12 cellular contexts compared by ENCODE assay signal in genomic region chr11:11567862-11568650, GRCh38. TPM values are rescaled to one million over a fixed set of nuclear protein-coding genes. Genes with fewer than 3 reads are reported as not detected.
DNase-seq lines count a peak whose midpoint lies in the region; ATAC-seq and TF ChIP-seq lines count a peak whose summit lies in the region.
"Had no signal": no experiment of that assay in that cellular context is flagged by ENCODE, and none has a peak within 500 bp of the region (broad histone marks: within the 10 kb centered on the region; RNA-seq: fewer than 3 reads in every experiment).

No MANE protein-coding gene starts in this region.

- H3K4me3 Mint-ChIP-seq in activated CD4-positive, alpha-beta T cell treated with anti-CD3 and anti-CD28 coated beads for 36 hours = no peak overlapping the region
- no peak overlapping the region for H3K4me3 Mint-ChIP-seq in activated CD4-positive, alpha-beta T cell treated with anti-CD3 and anti-CD28 coated beads, Interleukin-2, amount 10 ng/mL, durations not matched to agents 7 days and 5 days

- no peaks in the 10 kb centered on the region for H3K9me3 Mint-ChIP-seq in activated CD4-positive, alpha-beta T cell treated with anti-CD3 and anti-CD28 coated beads for 36 hours (ENCODE audit: low read depth)
- H3K9me3 Mint-ChIP-seq in activated CD4-positive, alpha-beta T cell treated with anti-CD3 and anti-CD28 coated beads, Interleukin-2, amount 10 ng/mL, durations not matched to agents 7 days and 5 days = no peaks in the 10 kb centered on the region

- ATAC-seq in activated CD4-positive, alpha-beta T cell treated with anti-CD3 and anti-CD28 coated beads for 36 hours = peak; percentile 59
- no peak for ATAC-seq in GM18868 (IDR thresholded peaks at IDR 0.05; ENCODE audit: unreplicated experiment)

- H3K36me3 ChIP-seq in esophagus (ENCODE audit: control insufficient read depth in 2 of 2, insufficient read depth in 2 of 2, low read length in 1 of 2) (no peaks in the 10 kb centered on the region), testis (ENCODE audit: low read depth, missing control alignments) (no peaks in the 10 kb centered on the region)
- H3K36me3 ChIP-seq: SJCRH30 had no signal

- H3K27ac ChIP-seq in esophagus (ENCODE audit: low read depth in 2 of 2, low read length in 1 of 2) (peak overlapping the region; percentile 7 to 73), testis (no peak overlapping the region)
- H3K27ac ChIP-seq: SJCRH30 had no signal

- peaks cover 5% of the 10 kb centered on the region for H3K27me3 Mint-ChIP-seq in activated CD4-positive, alpha-beta T cell treated with anti-CD3 and anti-CD28 coated beads for 36 hours
- peaks cover 3% of the 10 kb centered on the region for H3K27me3 Mint-ChIP-seq in activated CD4-positive, alpha-beta T cell treated with anti-CD3 and anti-CD28 coated beads, Interleukin-2, amount 10 ng/mL, durations not matched to agents 7 days and 5 days

- H3K4me1 ChIP-seq in esophagus (ENCODE audit: control insufficient read depth in 2 of 2, insufficient read depth in 2 of 2, low read length in 1 of 2) (peaks cover 5 to 14% of the 10 kb centered on the region in 2 donors), testis (peaks cover 9% of the 10 kb centered on the region)
- H3K4me1 ChIP-seq: SJCRH30 had no signal

- peak; percentile 25 for DNase-seq in activated CD4-positive, alpha-beta T cell treated with anti-CD3 and anti-CD28 coated beads for 36 hours
- DNase-seq in activated CD4-positive, alpha-beta T cell treated with anti-CD3 and anti-CD28 coated beads, Interleukin-2, amount 10 ng/mL, durations not matched to agents 7 days and 5 days = no peak
- DNase-seq in NAMALWA (ENCODE audit: low spot score) (peak; percentile 4), DMS 273 treated with DMSO at 0.1 percent for 48 hours (lab: John Stamatoyannopoulos, UW) (no peak), testis (no peak)
- DNase-seq in stimulated activated CD8-positive, alpha-beta memory T cell treated with anti-CD3 and anti-CD28 coated beads, Interleukin-4, amount 100 ng/mL, for 48 hours = peak; percentile 27
- DNase-seq: aorta, H7, NCI-H2171, SJCRH30 had no signal

- TF ChIP-seq CTCF in testis (IDR thresholded peaks at IDR 0.05) = no peak

- H3K9me3 ChIP-seq in esophagus (ENCODE audit: control insufficient read depth in 2 of 2, insufficient read depth in 1 of 2, low read depth in 1 of 2, low read length in 1 of 2) = no peaks in the 10 kb centered on the region
- no peaks in the 10 kb centered on the region for H3K9me3 ChIP-seq in testis
- H3K9me3 ChIP-seq: SJCRH30 had no signal

- CTCF ChIA-PET in activated CD4-positive, alpha-beta T cell treated with anti-CD3 and anti-CD28 coated beads for 36 hours (lab: Charles Lee) = no interaction called here
- CTCF ChIA-PET in activated CD4-positive, alpha-beta T cell treated with anti-CD3 and anti-CD28 coated beads, Interleukin-2, amount 10 ng/mL, durations not matched to agents 7 days and 5 days (lab: Charles Lee) = interaction anchor here (0.9 to 1.5 kb wide), 2 partner anchors 9 to 40 kb away, joined by 3 to 4 read pairs; no protein-coding TSS in a partner anchor

- TF ChIP-seq POLR2A in testis (IDR thresholded peaks at IDR 0.05) = no peak

- H3K4me1 Mint-ChIP-seq in activated CD4-positive, alpha-beta T cell treated with anti-CD3 and anti-CD28 coated beads for 36 hours = peaks cover 7% of the 10 kb centered on the region
- H3K4me1 Mint-ChIP-seq in activated CD4-positive, alpha-beta T cell treated with anti-CD3 and anti-CD28 coated beads, Interleukin-2, amount 10 ng/mL, durations not matched to agents 7 days and 5 days = peaks cover 6% of the 10 kb centered on the region

- H3K4me3 ChIP-seq in esophagus (ENCODE audit: low read depth in 1 of 2, low read length in 2 of 2) (no peak overlapping the region), testis (no peak overlapping the region)
- H3K4me3 ChIP-seq: SJCRH30 had no signal

- POLR2A ChIA-PET in activated CD4-positive, alpha-beta T cell treated with anti-CD3 and anti-CD28 coated beads for 36 hours (lab: Charles Lee) = no interaction called here
- POLR2A ChIA-PET in activated CD4-positive, alpha-beta T cell treated with anti-CD3 and anti-CD28 coated beads, Interleukin-2, amount 10 ng/mL, durations not matched to agents 7 days and 5 days (lab: Charles Lee) = no interaction called here

- H3K36me3 Mint-ChIP-seq in activated CD4-positive, alpha-beta T cell treated with anti-CD3 and anti-CD28 coated beads for 36 hours (ENCODE audit: low read depth) = no peaks in the 10 kb centered on the region
- H3K36me3 Mint-ChIP-seq in activated CD4-positive, alpha-beta T cell treated with anti-CD3 and anti-CD28 coated beads, Interleukin-2, amount 10 ng/mL, durations not matched to agents 7 days and 5 days (ENCODE audit: low read depth) = no peaks in the 10 kb centered on the region

- 31 to 46% methylated on average over 8 of the region's 8 CpGs for WGBS in esophagus, 2 donors
- whole genome bisulfite sequencing in testis, 2 donors = 81 to 84% methylated on average over 8 of the region's 8 CpGs

- intact Hi-C loops in activated CD4-positive, alpha-beta T cell treated with anti-CD3 and anti-CD28 coated beads for 36 hours (cut with DNase I, micrococcal nuclease) = no loop called here
- intact Hi-C loops in testis (cut with DNase I; ENCODE audit: low total_unique reads) = no loop called here

- H3K27ac Mint-ChIP-seq in activated CD4-positive, alpha-beta T cell treated with anti-CD3 and anti-CD28 coated beads for 36 hours = no peak overlapping the region
- H3K27ac Mint-ChIP-seq in activated CD4-positive, alpha-beta T cell treated with anti-CD3 and anti-CD28 coated beads, Interleukin-2, amount 10 ng/mL, durations not matched to agents 7 days and 5 days = no peak overlapping the region

- H3K27me3 ChIP-seq in esophagus (ENCODE audit: control insufficient read depth in 1 of 2, insufficient read depth in 2 of 2, low read length in 2 of 2) (no peaks in the 10 kb centered on the region), testis (no peaks in the 10 kb centered on the region)
- H3K27me3 ChIP-seq: SJCRH30 had no signal

RNA-seq across cellular contexts. Expression of gene GALNT18, which starts 53.7 kb away (rescaled TPM):
- total RNA-seq in activated CD4-positive, alpha-beta T cell treated with anti-CD3 and anti-CD28 coated beads for 36 hours = 1 to 10 TPM; 6.9 to 8.8 TPM
- under 1 TPM; 0.69 to 0.71 TPM for total RNA-seq in activated CD4-positive, alpha-beta T cell treated with anti-CD3 and anti-CD28 coated beads, Interleukin-2, amount 10 ng/mL, durations not matched to agents 7 days and 5 days
- polyA plus RNA-seq in esophagus = 1 to 10 TPM; 2.2 to 5.8 TPM
- total RNA-seq in testis = 100 to 1,000 TPM in 1 of 2 donors, 10 to 100 TPM in 1; 73.9 to 106 TPM
- polyA plus RNA-seq in testis (ENCODE audit: insufficient read depth, low read depth, low replicate concordance) = 39.2 TPM

Comparison
In these comparisons a context has a peak if more than half of its experiments do, and no peak if none do; other contexts are left out.
1. DNase-seq: peak in activated CD4-positive, alpha-beta T cell treated with anti-CD3 and anti-CD28 coated beads for 36 hours (single experiment), NAMALWA (single experiment) and stimulated activated CD8-positive, alpha-beta memory T cell treated with anti-CD3 and anti-CD28 coated beads, Interleukin-4, amount 100 ng/mL, for 48 hours (single experiment); none in activated CD4-positive, alpha-beta T cell treated with anti-CD3 and anti-CD28 coated beads, Interleukin-2, amount 10 ng/mL, durations not matched to agents 7 days and 5 days (single experiment), DMS 273 treated with DMSO at 0.1 percent for 48 hours (single experiment) and testis (single experiment).
2. H3K27ac ChIP-seq: peak in esophagus (2 of 2); none in testis (0 of 2).
3. RNA of gene GALNT18, which starts 53.7 kb away (total RNA-seq): 73.9 to 106 TPM in testis; 6.9 to 8.8 TPM in activated CD4-positive, alpha-beta T cell treated with anti-CD3 and anti-CD28 coated beads for 36 hours and 0.69 to 0.71 TPM in activated CD4-positive, alpha-beta T cell treated with anti-CD3 and anti-CD28 coated beads, Interleukin-2, amount 10 ng/mL, durations not matched to agents 7 days and 5 days; every median in the first group is over 4 times any median in the second.